Comparison of ENCODE assay signal across 1 cellular context in genomic region chr3:42829628-42830436, GRCh38.
A peak's percentile ranks its signal among the peaks of the same experiment; 100 is the strongest.
TF ChIP-seq lines count a peak whose summit lies in the region.

No MANE protein-coding gene starts in this region.

TF ChIP-seq in HepG2, 621 proteins besides CTCF, POLR2A, EP300 and RAD21 (continued from another document and continues in another):
- TF ChIP-seq, protein P1, sequence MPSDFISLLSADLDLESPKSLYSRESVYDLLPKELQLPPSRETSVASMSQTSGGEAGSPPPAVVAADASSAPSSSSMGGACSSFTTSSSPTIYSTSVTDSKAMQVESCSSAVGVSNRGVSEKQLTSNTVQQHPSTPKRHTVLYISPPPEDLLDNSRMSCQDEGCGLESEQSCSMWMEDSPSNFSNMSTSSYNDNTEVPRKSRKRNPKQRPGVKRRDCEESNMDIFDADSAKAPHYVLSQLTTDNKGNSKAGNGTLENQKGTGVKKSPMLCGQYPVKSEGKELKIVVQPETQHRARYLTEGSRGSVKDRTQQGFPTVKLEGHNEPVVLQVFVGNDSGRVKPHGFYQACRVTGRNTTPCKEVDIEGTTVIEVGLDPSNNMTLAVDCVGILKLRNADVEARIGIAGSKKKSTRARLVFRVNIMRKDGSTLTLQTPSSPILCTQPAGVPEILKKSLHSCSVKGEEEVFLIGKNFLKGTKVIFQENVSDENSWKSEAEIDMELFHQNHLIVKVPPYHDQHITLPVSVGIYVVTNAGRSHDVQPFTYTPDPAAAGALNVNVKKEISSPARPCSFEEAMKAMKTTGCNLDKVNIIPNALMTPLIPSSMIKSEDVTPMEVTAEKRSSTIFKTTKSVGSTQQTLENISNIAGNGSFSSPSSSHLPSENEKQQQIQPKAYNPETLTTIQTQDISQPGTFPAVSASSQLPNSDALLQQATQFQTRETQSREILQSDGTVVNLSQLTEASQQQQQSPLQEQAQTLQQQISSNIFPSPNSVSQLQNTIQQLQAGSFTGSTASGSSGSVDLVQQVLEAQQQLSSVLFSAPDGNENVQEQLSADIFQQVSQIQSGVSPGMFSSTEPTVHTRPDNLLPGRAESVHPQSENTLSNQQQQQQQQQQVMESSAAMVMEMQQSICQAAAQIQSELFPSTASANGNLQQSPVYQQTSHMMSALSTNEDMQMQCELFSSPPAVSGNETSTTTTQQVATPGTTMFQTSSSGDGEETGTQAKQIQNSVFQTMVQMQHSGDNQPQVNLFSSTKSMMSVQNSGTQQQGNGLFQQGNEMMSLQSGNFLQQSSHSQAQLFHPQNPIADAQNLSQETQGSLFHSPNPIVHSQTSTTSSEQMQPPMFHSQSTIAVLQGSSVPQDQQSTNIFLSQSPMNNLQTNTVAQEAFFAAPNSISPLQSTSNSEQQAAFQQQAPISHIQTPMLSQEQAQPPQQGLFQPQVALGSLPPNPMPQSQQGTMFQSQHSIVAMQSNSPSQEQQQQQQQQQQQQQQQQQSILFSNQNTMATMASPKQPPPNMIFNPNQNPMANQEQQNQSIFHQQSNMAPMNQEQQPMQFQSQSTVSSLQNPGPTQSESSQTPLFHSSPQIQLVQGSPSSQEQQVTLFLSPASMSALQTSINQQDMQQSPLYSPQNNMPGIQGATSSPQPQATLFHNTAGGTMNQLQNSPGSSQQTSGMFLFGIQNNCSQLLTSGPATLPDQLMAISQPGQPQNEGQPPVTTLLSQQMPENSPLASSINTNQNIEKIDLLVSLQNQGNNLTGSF (CRISPR knock-in tag; IDR thresholded peaks at IDR 0.05): no peak
- no peak for TF ChIP-seq GTF3A (CRISPR knock-in tag; conservative IDR thresholded peaks at IDR 0.05)
- no peak for TF ChIP-seq ZNF337 (CRISPR knock-in tag; IDR thresholded peaks at IDR 0.05; ENCODE audit: borderline replicate concordance, low read depth)
- no peak for TF ChIP-seq KAT2B (IDR thresholded peaks at IDR 0.05; ENCODE audit: borderline replicate concordance, low read depth, low read length)
- no peak for TF ChIP-seq HBP1 (CRISPR knock-in tag; IDR thresholded peaks at IDR 0.05; ENCODE audit: low read depth)
- no peak for TF ChIP-seq MLLT10 (CRISPR knock-in tag; IDR thresholded peaks at IDR 0.05)
- TF ChIP-seq ZNF775 (CRISPR knock-in tag; IDR thresholded peaks at IDR 0.05; ENCODE audit: borderline replicate concordance): no peak
- peak; percentile 14; the same call in 1 of the 2 replicates for TF ChIP-seq SMAD3 (CRISPR knock-in tag; IDR thresholded peaks at IDR 0.05)
- no peak for TF ChIP-seq CBX5 (CRISPR knock-in tag; IDR thresholded peaks at IDR 0.05; ENCODE audit: borderline replicate concordance)
- peak; percentile 77; the same call in 1 of the 2 replicates for TF ChIP-seq EHMT2 (IDR thresholded peaks at IDR 0.05; ENCODE audit: borderline replicate concordance, low read depth, low read length)
- TF ChIP-seq SYNCRIP (IDR thresholded peaks at IDR 0.05; ENCODE audit: insufficient read depth, low read depth, low read length): no peak
- no peak for TF ChIP-seq ZNF616 (CRISPR knock-in tag; IDR thresholded peaks at IDR 0.05; ENCODE audit: low read depth)
- peak; percentile 26; the same call in 1 of the 2 replicates for TF ChIP-seq ARNTL (CRISPR knock-in tag; IDR thresholded peaks at IDR 0.05)
- peak; percentile 55; the same call in 1 of the 2 replicates for TF ChIP-seq SP4 (CRISPR knock-in tag; IDR thresholded peaks at IDR 0.05)
- TF ChIP-seq NR2C2 (CRISPR knock-in tag; IDR thresholded peaks at IDR 0.05; ENCODE audit: borderline replicate concordance): peak; percentile 42; the same call in 1 of the 2 replicates
- TF ChIP-seq ZNF34 (CRISPR knock-in tag; IDR thresholded peaks at IDR 0.05; ENCODE audit: borderline replicate concordance): no peak
- TF ChIP-seq ZBTB25 (CRISPR knock-in tag; IDR thresholded peaks at IDR 0.05): peak; percentile 12; the same call in 1 of the 2 replicates
- TF ChIP-seq ZNF468 (CRISPR knock-in tag; IDR thresholded peaks at IDR 0.05): no peak
- TF ChIP-seq JUND (CRISPR knock-in tag; IDR thresholded peaks at IDR 0.05): no peak
- TF ChIP-seq ZC3H13 (CRISPR knock-in tag; IDR thresholded peaks at IDR 0.05): no peak
- no peak for TF ChIP-seq HNRNPLL (IDR thresholded peaks at IDR 0.05; ENCODE audit: low read depth, low read length, poor library complexity, severe bottlenecking)
- no peak for TF ChIP-seq PTBP1 (IDR thresholded peaks at IDR 0.05; ENCODE audit: low read depth, low read length, poor library complexity, severe bottlenecking)
- no peak for TF ChIP-seq ZNF660 (CRISPR knock-in tag; IDR thresholded peaks at IDR 0.05; ENCODE audit: borderline replicate concordance, low read depth)
- TF ChIP-seq TBX2 (CRISPR knock-in tag; IDR thresholded peaks at IDR 0.05; ENCODE audit: borderline replicate concordance): no peak
- TF ChIP-seq, protein P2, sequence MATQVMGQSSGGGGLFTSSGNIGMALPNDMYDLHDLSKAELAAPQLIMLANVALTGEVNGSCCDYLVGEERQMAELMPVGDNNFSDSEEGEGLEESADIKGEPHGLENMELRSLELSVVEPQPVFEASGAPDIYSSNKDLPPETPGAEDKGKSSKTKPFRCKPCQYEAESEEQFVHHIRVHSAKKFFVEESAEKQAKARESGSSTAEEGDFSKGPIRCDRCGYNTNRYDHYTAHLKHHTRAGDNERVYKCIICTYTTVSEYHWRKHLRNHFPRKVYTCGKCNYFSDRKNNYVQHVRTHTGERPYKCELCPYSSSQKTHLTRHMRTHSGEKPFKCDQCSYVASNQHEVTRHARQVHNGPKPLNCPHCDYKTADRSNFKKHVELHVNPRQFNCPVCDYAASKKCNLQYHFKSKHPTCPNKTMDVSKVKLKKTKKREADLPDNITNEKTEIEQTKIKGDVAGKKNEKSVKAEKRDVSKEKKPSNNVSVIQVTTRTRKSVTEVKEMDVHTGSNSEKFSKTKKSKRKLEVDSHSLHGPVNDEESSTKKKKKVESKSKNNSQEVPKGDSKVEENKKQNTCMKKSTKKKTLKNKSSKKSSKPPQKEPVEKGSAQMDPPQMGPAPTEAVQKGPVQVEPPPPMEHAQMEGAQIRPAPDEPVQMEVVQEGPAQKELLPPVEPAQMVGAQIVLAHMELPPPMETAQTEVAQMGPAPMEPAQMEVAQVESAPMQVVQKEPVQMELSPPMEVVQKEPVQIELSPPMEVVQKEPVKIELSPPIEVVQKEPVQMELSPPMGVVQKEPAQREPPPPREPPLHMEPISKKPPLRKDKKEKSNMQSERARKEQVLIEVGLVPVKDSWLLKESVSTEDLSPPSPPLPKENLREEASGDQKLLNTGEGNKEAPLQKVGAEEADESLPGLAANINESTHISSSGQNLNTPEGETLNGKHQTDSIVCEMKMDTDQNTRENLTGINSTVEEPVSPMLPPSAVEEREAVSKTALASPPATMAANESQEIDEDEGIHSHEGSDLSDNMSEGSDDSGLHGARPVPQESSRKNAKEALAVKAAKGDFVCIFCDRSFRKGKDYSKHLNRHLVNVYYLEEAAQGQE (IDR thresholded peaks at IDR 0.05; ENCODE audit: borderline replicate concordance in 1 of 2, low read depth in 1 of 2, low read length in 2 of 2): no peak
- no peak for TF ChIP-seq ZNF777 (CRISPR knock-in tag; IDR thresholded peaks at IDR 0.05)
- no peak for TF ChIP-seq ZNF446 (CRISPR knock-in tag; IDR thresholded peaks at IDR 0.05)
- no peak for TF ChIP-seq ZZZ3 (CRISPR knock-in tag; IDR thresholded peaks at IDR 0.05; ENCODE audit: borderline replicate concordance)
- peak; percentile 9; the same call in 1 of the 2 replicates for TF ChIP-seq KDM1A (CRISPR knock-in tag; IDR thresholded peaks at IDR 0.05)
- no peak for TF ChIP-seq SNRNP70 (IDR thresholded peaks at IDR 0.05; ENCODE audit: low read depth, low read length)
- TF ChIP-seq BHLHE40 (IDR thresholded peaks at IDR 0.05; ENCODE audit: low read length): no peak
- TF ChIP-seq ZNF841 (CRISPR knock-in tag; IDR thresholded peaks at IDR 0.05; ENCODE audit: borderline replicate concordance): no peak
- no peak for TF ChIP-seq ZNF724P (CRISPR knock-in tag; IDR thresholded peaks at IDR 0.05; ENCODE audit: borderline replicate concordance)
- no peak for TF ChIP-seq CBX1 (IDR thresholded peaks at IDR 0.05; ENCODE audit: low read depth)
- peak; percentile 58 for TF ChIP-seq NR2F6 (IDR thresholded peaks at IDR 0.05)
- TF ChIP-seq NR2F6 (CRISPR knock-in tag; IDR thresholded peaks at IDR 0.05): no peak; the same call in 1 of the 2 replicates
- TF ChIP-seq ZNF180 (CRISPR knock-in tag; IDR thresholded peaks at IDR 0.05; ENCODE audit: borderline replicate concordance, low read depth): no peak
- TF ChIP-seq, protein P3, sequence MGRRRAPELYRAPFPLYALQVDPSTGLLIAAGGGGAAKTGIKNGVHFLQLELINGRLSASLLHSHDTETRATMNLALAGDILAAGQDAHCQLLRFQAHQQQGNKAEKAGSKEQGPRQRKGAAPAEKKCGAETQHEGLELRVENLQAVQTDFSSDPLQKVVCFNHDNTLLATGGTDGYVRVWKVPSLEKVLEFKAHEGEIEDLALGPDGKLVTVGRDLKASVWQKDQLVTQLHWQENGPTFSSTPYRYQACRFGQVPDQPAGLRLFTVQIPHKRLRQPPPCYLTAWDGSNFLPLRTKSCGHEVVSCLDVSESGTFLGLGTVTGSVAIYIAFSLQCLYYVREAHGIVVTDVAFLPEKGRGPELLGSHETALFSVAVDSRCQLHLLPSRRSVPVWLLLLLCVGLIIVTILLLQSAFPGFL (CRISPR knock-in tag; IDR thresholded peaks at IDR 0.05): no peak
- no peak for TF ChIP-seq TFE3 (CRISPR knock-in tag; IDR thresholded peaks at IDR 0.05)
- TF ChIP-seq FOXA3 (CRISPR knock-in tag; IDR thresholded peaks at IDR 0.05): peak; percentile 67
- TF ChIP-seq, protein P4, sequence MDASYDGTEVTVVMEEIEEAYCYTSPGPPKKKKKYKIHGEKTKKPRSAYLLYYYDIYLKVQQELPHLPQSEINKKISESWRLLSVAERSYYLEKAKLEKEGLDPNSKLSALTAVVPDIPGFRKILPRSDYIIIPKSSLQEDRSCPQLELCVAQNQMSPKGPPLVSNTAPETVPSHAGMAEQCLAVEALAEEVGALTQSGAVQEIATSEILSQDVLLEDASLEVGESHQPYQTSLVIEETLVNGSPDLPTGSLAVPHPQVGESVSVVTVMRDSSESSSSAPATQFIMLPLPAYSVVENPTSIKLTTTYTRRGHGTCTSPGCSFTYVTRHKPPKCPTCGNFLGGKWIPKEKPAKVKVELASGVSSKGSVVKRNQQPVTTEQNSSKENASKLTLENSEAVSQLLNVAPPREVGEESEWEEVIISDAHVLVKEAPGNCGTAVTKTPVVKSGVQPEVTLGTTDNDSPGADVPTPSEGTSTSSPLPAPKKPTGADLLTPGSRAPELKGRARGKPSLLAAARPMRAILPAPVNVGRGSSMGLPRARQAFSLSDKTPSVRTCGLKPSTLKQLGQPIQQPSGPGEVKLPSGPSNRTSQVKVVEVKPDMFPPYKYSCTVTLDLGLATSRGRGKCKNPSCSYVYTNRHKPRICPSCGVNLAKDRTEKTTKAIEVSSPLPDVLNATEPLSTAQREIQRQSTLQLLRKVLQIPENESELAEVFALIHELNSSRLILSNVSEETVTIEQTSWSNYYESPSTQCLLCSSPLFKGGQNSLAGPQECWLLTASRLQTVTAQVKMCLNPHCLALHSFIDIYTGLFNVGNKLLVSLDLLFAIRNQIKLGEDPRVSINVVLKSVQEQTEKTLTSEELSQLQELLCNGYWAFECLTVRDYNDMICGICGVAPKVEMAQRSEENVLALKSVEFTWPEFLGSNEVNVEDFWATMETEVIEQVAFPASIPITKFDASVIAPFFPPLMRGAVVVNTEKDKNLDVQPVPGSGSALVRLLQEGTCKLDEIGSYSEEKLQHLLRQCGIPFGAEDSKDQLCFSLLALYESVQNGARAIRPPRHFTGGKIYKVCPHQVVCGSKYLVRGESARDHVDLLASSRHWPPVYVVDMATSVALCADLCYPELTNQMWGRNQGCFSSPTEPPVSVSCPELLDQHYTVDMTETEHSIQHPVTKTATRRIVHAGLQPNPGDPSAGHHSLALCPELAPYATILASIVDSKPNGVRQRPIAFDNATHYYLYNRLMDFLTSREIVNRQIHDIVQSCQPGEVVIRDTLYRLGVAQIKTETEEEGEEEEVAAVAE (CRISPR knock-in tag; IDR thresholded peaks at IDR 0.05; ENCODE audit: borderline replicate concordance): no peak; the same call in 1 of the 2 replicates
- no peak for TF ChIP-seq RXRB (CRISPR knock-in tag; IDR thresholded peaks at IDR 0.05; ENCODE audit: borderline replicate concordance)
- TF ChIP-seq ZNF124 (CRISPR knock-in tag; IDR thresholded peaks at IDR 0.05): no peak
